In the genomic region with DNA sequence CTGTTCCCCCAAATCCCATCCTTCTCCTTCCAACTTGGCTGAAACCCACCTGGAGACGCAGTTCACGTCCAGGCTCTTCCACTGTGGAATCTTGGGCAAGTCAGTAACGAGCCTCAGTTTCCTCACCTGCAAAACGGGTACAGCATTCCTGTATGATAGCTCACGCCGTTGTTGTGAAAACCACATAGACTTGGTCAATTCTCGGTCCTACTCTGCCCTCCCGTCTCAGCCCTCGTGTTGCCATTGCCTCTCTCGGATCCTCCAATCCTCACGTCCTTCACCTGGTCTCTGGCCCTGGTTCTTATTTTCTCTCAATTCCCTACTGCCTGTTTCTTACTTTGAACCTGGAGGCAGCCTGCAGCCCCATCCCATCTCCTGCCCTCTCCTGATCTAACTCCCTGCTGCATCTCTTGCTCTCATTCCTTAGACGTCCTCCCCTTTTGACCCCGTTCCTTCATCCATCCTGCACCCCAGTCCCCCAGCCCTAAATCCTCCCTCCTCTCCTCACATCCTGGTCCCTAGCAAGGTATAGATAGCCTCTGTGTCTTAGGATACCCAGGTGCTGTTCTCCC, we compare ENCODE assay signal across 16 cellular contexts. TPM values are rescaled to one million over a fixed set of nuclear protein-coding genes. Genes with fewer than 3 reads are reported as not detected.
DNase-seq lines count a peak whose midpoint lies in the region; ATAC-seq, FAIRE-seq and TF ChIP-seq lines count a peak whose summit lies in the region.
"Had no signal": no experiment of that assay in that cellular context is flagged by ENCODE, and none has a peak within 500 bp of the region (broad histone marks: within the 10 kb centered on the region; RNA-seq: fewer than 3 reads in every experiment).

No MANE protein-coding gene starts in this region.

- WGBS in SK-N-SH (ENCODE audit: low lambda C conversion rate), result 2% methylated on average over 13 of the region's 13 CpGs
- 16 to 45% (median 34%) methylated on average over 13 of the region's 13 CpGs for WGBS in small intestine, 3 donors
- 46 to 52% (median 47%) methylated on average over 13 of the region's 13 CpGs for WGBS in stomach, 5 donors

- TF ChIP-seq CTCF in SK-N-SH (IDR thresholded peaks at IDR 0.05), result no peak
- no peak for TF ChIP-seq CTCF in foreskin keratinocyte (conservative IDR thresholded peaks at IDR 0.05)
- no peak for TF ChIP-seq CTCF in stomach (IDR thresholded peaks at IDR 0.05)

- H4K20me1 ChIP-seq in SK-N-SH (ENCODE audit: insufficient read depth), result no peaks in the 10 kb centered on the region

- H3K36me3 ChIP-seq in SK-N-SH (replicated peaks in 1 of 2; ENCODE audit: control insufficient read depth in 1 of 2, insufficient read depth in 2 of 2, low read length in 1 of 2) (no peaks in the 10 kb centered on the region), iPS-15b (ENCODE audit: control insufficient read depth, insufficient read depth, low read length) (no peaks in the 10 kb centered on the region), small intestine (ENCODE audit: control insufficient read depth in 2 of 2, insufficient read depth in 2 of 2, low read length in 2 of 2) (peaks cover 0 to 8% of the 10 kb centered on the region in 2 donors), stomach (no peaks in the 10 kb centered on the region)
- H3K36me3 ChIP-seq: pancreas had no signal

- no peak for DNase-seq in activated naive CD4-positive, alpha-beta T cell treated with anti-CD3 and anti-CD28 coated beads, Interleukin-2, amount 10 ng/mL, durations not matched to agents 7 days and 5 days
- DNase-seq in activated naive CD4-positive, alpha-beta T cell (lab: John Stamatoyannopoulos, UW), result no peak
- DNase-seq in SK-N-SH (peak; percentile 53), small intestine (peak; percentile 32), foreskin keratinocyte (no peak), stomach (no peak), medulla oblongata (ENCODE audit: extremely low spot score) (no peak)
- DNase-seq: DND-41, NCI-H187, NCI-H748 treated with DMSO at 0.1 percent for 48 hours, SIG-M5 had no signal

- H3K27me3 Mint-ChIP-seq in activated naive CD4-positive, alpha-beta T cell treated with anti-CD3 and anti-CD28 coated beads, Interleukin-2, amount 10 ng/mL, durations not matched to agents 7 days and 5 days, result peaks cover 95% of the 10 kb centered on the region

- no peak for TF ChIP-seq RAD21 in SK-N-SH (IDR thresholded peaks at IDR 0.05; ENCODE audit: low read length)

- no peak for ATAC-seq in foreskin keratinocyte

- no peak overlapping the region for H3K27ac ChIP-seq in SK-N-SH (ENCODE audit: low read depth in 2 of 2, low read length in 1 of 2)
- H3K27ac ChIP-seq in small intestine (ENCODE audit: low read depth in 1 of 2, low read length in 1 of 2), result no peak overlapping the region
- no peak overlapping the region for H3K27ac ChIP-seq in foreskin keratinocyte
- H3K27ac ChIP-seq in stomach, result no peak overlapping the region
- H3K27ac ChIP-seq: body of pancreas, pancreas had no signal

- no peaks in the 10 kb centered on the region for H3K36me3 Mint-ChIP-seq in activated naive CD4-positive, alpha-beta T cell treated with anti-CD3 and anti-CD28 coated beads, Interleukin-2, amount 10 ng/mL, durations not matched to agents 7 days and 5 days

- CTCF ChIA-PET in activated naive CD4-positive, alpha-beta T cell treated with anti-CD3 and anti-CD28 coated beads, Interleukin-2, amount 10 ng/mL, durations not matched to agents 7 days and 5 days (lab: Charles Lee), result no interaction called here
- CTCF ChIA-PET in SK-N-SH (lab: Yijun Ruan, JAX), result interaction anchor here (1.0 to 3.2 kb wide), 6 partner anchors 10 to 110 kb away, joined by 3 to 17 read pairs (median 4); no protein-coding TSS in a partner anchor

- H3K79me2 ChIP-seq in SK-N-SH (ENCODE audit: insufficient read depth), result no peaks in the 10 kb centered on the region

- no peak for FAIRE-seq in small intestine (lab: Jason Lieb, UNC)
- FAIRE-seq: pancreas had no signal

- no peak overlapping the region for H3K9ac ChIP-seq in SK-N-SH
- H3K9ac ChIP-seq in iPS-15b (ENCODE audit: low read depth, low read length), result no peak overlapping the region

- no peak overlapping the region for H3K27ac Mint-ChIP-seq in activated naive CD4-positive, alpha-beta T cell treated with anti-CD3 and anti-CD28 coated beads, Interleukin-2, amount 10 ng/mL, durations not matched to agents 7 days and 5 days

- intact Hi-C loops in stomach (cut with DNase I; ENCODE audit: low total_unique reads), result no loop called here

- POLR2A ChIA-PET in SK-N-SH (lab: Yijun Ruan, JAX), result no interaction called here

- TF ChIP-seq EP300 in SK-N-SH (IDR thresholded peaks at IDR 0.05; ENCODE audit: borderline replicate concordance in 1 of 2, low read depth in 1 of 2, low read length in 1 of 2), result no peak
- no peak for TF ChIP-seq EP300 in stomach (IDR thresholded peaks at IDR 0.05)

- no peaks in the 10 kb centered on the region for H3K9me2 ChIP-seq in SK-N-SH

- no peak overlapping the region for H2AFZ ChIP-seq in SK-N-SH (ENCODE audit: low read depth)

- TF ChIP-seq POLR2A in stomach (IDR thresholded peaks at IDR 0.05), result no peak

- H3K4me1 ChIP-seq in SK-N-SH (ENCODE audit: control insufficient read depth in 1 of 2, insufficient read depth in 2 of 2, low read depth in 1 of 2, low read length in 1 of 2), result peaks cover 0 to 7% of the 10 kb centered on the region in 2 experiments; a peak in 1 of 4 replicates
- peaks cover 24% of the 10 kb centered on the region for H3K4me1 ChIP-seq in iPS-15b (ENCODE audit: control insufficient read depth, insufficient read depth, low read length)
- H3K4me1 ChIP-seq in small intestine (ENCODE audit: control insufficient read depth in 2 of 2, insufficient read depth in 1 of 2, low read depth in 1 of 2, low read length in 1 of 2), result peaks cover 2 to 12% of the 10 kb centered on the region in 2 donors
- no peaks in the 10 kb centered on the region for H3K4me1 ChIP-seq in foreskin keratinocyte
- peaks cover 15 to 22% (median 20%) of the 10 kb centered on the region in 4 donors for H3K4me1 ChIP-seq in stomach

- H3K9me3 ChIP-seq in SK-N-SH (no peaks in the 10 kb centered on the region), iPS-15b (ENCODE audit: control insufficient read depth, insufficient read depth, low read length) (no peaks in the 10 kb centered on the region), small intestine (ENCODE audit: control insufficient read depth, low read depth) (no peaks in the 10 kb centered on the region), stomach (no peaks in the 10 kb centered on the region)
- H3K9me3 ChIP-seq: body of pancreas, pancreas had no signal

- peaks cover 16% of the 10 kb centered on the region for H3K4me1 Mint-ChIP-seq in activated naive CD4-positive, alpha-beta T cell treated with anti-CD3 and anti-CD28 coated beads, Interleukin-2, amount 10 ng/mL, durations not matched to agents 7 days and 5 days

- H3K27me3 ChIP-seq in SK-N-SH (ENCODE audit: insufficient read depth) (peaks cover 99% of the 10 kb centered on the region), iPS-15b (ENCODE audit: control insufficient read depth, insufficient read depth, low read length) (peaks cover 22% of the 10 kb centered on the region), small intestine (ENCODE audit: control insufficient read depth in 2 of 2, insufficient read depth in 2 of 2, low read length in 2 of 2) (peaks cover 0 to 27% of the 10 kb centered on the region in 2 donors), foreskin keratinocyte (peaks cover 56% of the 10 kb centered on the region), stomach (peaks cover 27 to 97% (median 60%) of the 10 kb centered on the region in 3 donors)

- H3F3A ChIP-seq in SK-N-SH (replicated peaks; ENCODE audit: insufficient read depth), result no peaks in the 10 kb centered on the region

- H3K9me3 Mint-ChIP-seq in activated naive CD4-positive, alpha-beta T cell treated with anti-CD3 and anti-CD28 coated beads, Interleukin-2, amount 10 ng/mL, durations not matched to agents 7 days and 5 days, result no peaks in the 10 kb centered on the region

- no peak overlapping the region for H3K4me2 ChIP-seq in SK-N-SH

- H3K4me3 ChIP-seq in SK-N-SH (ENCODE audit: low read depth in 2 of 2, low read length in 1 of 2) (no peak overlapping the region), iPS-15b (ENCODE audit: low read depth, low read length) (peak overlapping the region; percentile 89), small intestine (ENCODE audit: low read depth in 1 of 2, low read length in 2 of 2) (peak overlapping the region; percentile 37 to 49), stomach (no peak overlapping the region)
- H3K4me3 ChIP-seq: body of pancreas had no signal

- peak overlapping the region; percentile 21 for H3K4me3 Mint-ChIP-seq in activated naive CD4-positive, alpha-beta T cell treated with anti-CD3 and anti-CD28 coated beads, Interleukin-2, amount 10 ng/mL, durations not matched to agents 7 days and 5 days

TF ChIP-seq in SK-N-SH, 30 proteins besides CTCF, POLR2A, EP300 and RAD21 (continues in another document):
- TF ChIP-seq, protein P1, sequence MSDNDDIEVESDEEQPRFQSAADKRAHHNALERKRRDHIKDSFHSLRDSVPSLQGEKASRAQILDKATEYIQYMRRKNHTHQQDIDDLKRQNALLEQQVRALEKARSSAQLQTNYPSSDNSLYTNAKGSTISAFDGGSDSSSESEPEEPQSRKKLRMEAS (IDR thresholded peaks at IDR 0.05; ENCODE audit: low read depth), result no peak
- no peak for TF ChIP-seq SMC3 (IDR thresholded peaks at IDR 0.05; ENCODE audit: low read depth, low read length)

RNA-seq across cellular contexts. Expression of gene MUC12, which starts 2.0 kb away (rescaled TPM):
- polyA plus RNA-seq in SK-N-SH (2012; rRNA removed) (0.18 TPM in 1 of 2 replicates, not detected in the other), small intestine (10 to 100 TPM in 2 of 3 donors, 1 to 10 TPM in 1; 2.6 to 31.8 (median 23.5) TPM), foreskin keratinocyte (0.66 and 1.1 TPM in 2 replicates), stomach (10 to 100 TPM in 1 of 3 donors, 1 to 10 TPM in 2; 1.4 to 13.9 (median 5.5) TPM)
- polyA plus RNA-seq in SK-N-SH (2012; cell fraction: cytosol; rRNA removed), result 0.09 and 0.12 TPM in 2 replicates
- polyA plus RNA-seq in SK-N-SH (2012; cell fraction: nucleus; rRNA removed), result 0.24 and 0.53 TPM in 2 replicates
- total RNA-seq in foreskin keratinocyte (0.21 and 1.0 TPM in 2 replicates), stomach (10 to 100 TPM in 1 of 5 donors, under 1 TPM in 3, not detected in 1; under 0.01 to 76.8 (median 0.58) TPM)
- total RNA-seq: body of pancreas, glomerular endothelial cell, liver had no signal

RNA-seq across cellular contexts. Expression of gene MUC3A, which starts 18.0 kb away (rescaled TPM):
- 0.03 and 0.11 TPM in 2 replicates for polyA plus RNA-seq in SK-N-SH (2012; rRNA removed)
- polyA plus RNA-seq in SK-N-SH (2012; cell fraction: cytosol; rRNA removed), result 0.03 TPM in 1 of 2 replicates, not detected in the other
- polyA plus RNA-seq in SK-N-SH (2012; cell fraction: nucleus; rRNA removed), result 0.05 TPM in 1 of 2 replicates, not detected in the other
- 100 to 1,000 TPM in 1 of 3 donors, 10 to 100 TPM in 2; 49.6 to 156 (median 51.3) TPM for polyA plus RNA-seq in small intestine
- 0.17 and 0.18 TPM in 2 replicates for total RNA-seq in foreskin keratinocyte
- polyA plus RNA-seq in foreskin keratinocyte, result 0.37 and 0.77 TPM in 2 replicates
- total RNA-seq in stomach, result 100 to 1,000 TPM in 1 of 5 donors, 1 to 10 TPM in 3, under 1 TPM in 1; 0.45 to 527 (median 1.9) TPM
- under 1 TPM; 0.45 to 0.76 (median 0.62) TPM for polyA plus RNA-seq in stomach
- total RNA-seq: glomerular endothelial cell had no signal

RNA-seq across cellular contexts. Expression of gene MUC17, which starts 52.5 kb away (rescaled TPM):
- polyA plus RNA-seq in SK-N-SH (2012; rRNA removed) (not detected in 2 replicates), small intestine (10 to 100 TPM; 16.1 to 26.6 (median 20.8) TPM), foreskin keratinocyte (not detected in 2 replicates), stomach (not detected)
- not detected in 2 replicates for polyA plus RNA-seq in SK-N-SH (2012; cell fraction: cytosol; rRNA removed)
- polyA plus RNA-seq in SK-N-SH (2012; cell fraction: nucleus; rRNA removed), result not detected in 2 replicates
- total RNA-seq in foreskin keratinocyte (not detected in 2 replicates), stomach (under 1 TPM in 1 of 5 donors, not detected in 4; 0.73 TPM)
- total RNA-seq: glomerular endothelial cell, liver had no signal
- polyA plus RNA-seq: liver, pancreas had no signal

Comparison
In these comparisons a context has a peak if more than half of its experiments do, and no peak if none do; other contexts are left out.
1. DNase-seq: peak in SK-N-SH (single experiment) and small intestine (single experiment); none in activated naive CD4-positive, alpha-beta T cell treated with anti-CD3 and anti-CD28 coated beads, Interleukin-2, amount 10 ng/mL, durations not matched to agents 7 days and 5 days (single experiment), activated naive CD4-positive, alpha-beta T cell (0 of 4), foreskin keratinocyte (0 of 2), stomach (single experiment) and medulla oblongata (single experiment).
2. H3K4me3 ChIP-seq: peak in iPS-15b (single experiment) and small intestine (2 of 2); none in SK-N-SH (0 of 2) and stomach (0 of 4).
3. RNA of gene MUC3A, which starts 18.0 kb away (polyA plus RNA-seq): 49.6 to 156 TPM in small intestine; 0.37 to 0.77 TPM in foreskin keratinocyte, 0.45 to 0.76 TPM in stomach and 0.03 to 0.11 TPM in SK-N-SH; every median in the first group is over 10 times any median in the second.
4. RNA of gene MUC17, which starts 52.5 kb away (polyA plus RNA-seq): 16.1 to 26.6 TPM in small intestine; not detected in SK-N-SH, not detected in foreskin keratinocyte and not detected in stomach; every median in the first group is over 10 times any median in the second.